In genomic region chr2:30691091-30691947, GRCh38 we compare ENCODE assay signal across 18 cellular contexts.
DNase-seq lines count a peak whose midpoint lies in the region; ATAC-seq and TF ChIP-seq lines count a peak whose summit lies in the region.
"Had no signal": no experiment of that assay in that cellular context is flagged by ENCODE, and none has a peak within 500 bp of the region (broad histone marks: within the 10 kb centered on the region; RNA-seq: fewer than 3 reads in every experiment).

No MANE protein-coding gene starts in this region.

- no peaks in the 10 kb centered on the region for H3K27me3 ChIP-seq in mesendoderm (ENCODE audit: insufficient read depth, low read length, poor library complexity)
- no peaks in the 10 kb centered on the region for H3K27me3 ChIP-seq in upper lobe of right lung

- H3K36me3 ChIP-seq in mesendoderm (ENCODE audit: control insufficient read depth, insufficient read depth, low read length) (no peaks in the 10 kb centered on the region), upper lobe of right lung (no peaks in the 10 kb centered on the region)

- no peaks in the 10 kb centered on the region for H3K4me1 Mint-ChIP-seq in activated naive CD4-positive, alpha-beta T cell treated with anti-CD3 and anti-CD28 coated beads, Interleukin-2, amount 10 ng/mL, durations not matched to agents 7 days and 5 days
- no peaks in the 10 kb centered on the region for H3K4me1 Mint-ChIP-seq in activated T-helper 2 cell treated with anti-CD3 and anti-CD28 coated beads, Interferon-gamma antibody, Interleukin-2, Interleukin-4, amounts not matched to agents 10 μg/mL and 5 μg/mL and 100 μg/mL, durations not matched to agents 14 hours and 24 hours and 36 hours (ENCODE audit: low read depth)

- no peaks in the 10 kb centered on the region for H3K9me3 ChIP-seq in upper lobe of right lung

- no peak overlapping the region for H3K18ac ChIP-seq in mesendoderm (ENCODE audit: low read length)

- H4K5ac ChIP-seq in mesendoderm (ENCODE audit: low read length): no peak overlapping the region

- no peak overlapping the region for H4K8ac ChIP-seq in mesendoderm (ENCODE audit: low read depth, low read length)

- no peak overlapping the region for H2BK15ac ChIP-seq in mesendoderm (replicated peaks; ENCODE audit: low read depth)

- no peaks in the 10 kb centered on the region for H3K79me1 ChIP-seq in mesendoderm (ENCODE audit: low read length)

- CTCF ChIA-PET in activated naive CD4-positive, alpha-beta T cell treated with anti-CD3 and anti-CD28 coated beads, Interleukin-2, amount 10 ng/mL, durations not matched to agents 7 days and 5 days (lab: Charles Lee): interaction anchor here (1.1 to 2.2 kb wide), 2 partner anchors 483 to 526 kb away, joined by 5 to 9 read pairs; no protein-coding TSS in a partner anchor

- no peak overlapping the region for H3K23ac ChIP-seq in mesendoderm (ENCODE audit: low read length)

- no peak overlapping the region for H3K4ac ChIP-seq in mesendoderm (ENCODE audit: low read depth, low read length)

- H2BK5ac ChIP-seq in mesendoderm (ENCODE audit: low read length): no peak overlapping the region

- H3K56ac ChIP-seq in mesendoderm (ENCODE audit: low read length): no peak overlapping the region

- no peaks in the 10 kb centered on the region for H3K9me3 Mint-ChIP-seq in activated naive CD4-positive, alpha-beta T cell treated with anti-CD3 and anti-CD28 coated beads, Interleukin-2, amount 10 ng/mL, durations not matched to agents 7 days and 5 days
- H3K9me3 Mint-ChIP-seq in activated T-helper 2 cell treated with anti-CD3 and anti-CD28 coated beads, Interferon-gamma antibody, Interleukin-2, Interleukin-4, amounts not matched to agents 10 μg/mL and 5 μg/mL and 100 μg/mL, durations not matched to agents 14 hours and 24 hours and 36 hours: no peaks in the 10 kb centered on the region

- no peak overlapping the region for H3K4me3 Mint-ChIP-seq in activated naive CD4-positive, alpha-beta T cell treated with anti-CD3 and anti-CD28 coated beads, Interleukin-2, amount 10 ng/mL, durations not matched to agents 7 days and 5 days
- no peak overlapping the region for H3K4me3 Mint-ChIP-seq in activated T-helper 2 cell treated with anti-CD3 and anti-CD28 coated beads, Interferon-gamma antibody, Interleukin-2, Interleukin-4, amounts not matched to agents 10 μg/mL and 5 μg/mL and 100 μg/mL, durations not matched to agents 14 hours and 24 hours and 36 hours (ENCODE audit: low read depth)

- H3K4me3 ChIP-seq in mesendoderm (ENCODE audit: low read length) (no peak overlapping the region), upper lobe of right lung (no peak overlapping the region)

- H2AK5ac ChIP-seq in mesendoderm (ENCODE audit: low read length): peak overlapping the region; percentile 23

- TF ChIP-seq CTCF in upper lobe of right lung (IDR thresholded peaks at IDR 0.05) (no peak), omental fat pad (IDR thresholded peaks at IDR 0.05) (no peak)

- peaks cover 33% of the 10 kb centered on the region for H3K27me3 Mint-ChIP-seq in activated naive CD4-positive, alpha-beta T cell treated with anti-CD3 and anti-CD28 coated beads, Interleukin-2, amount 10 ng/mL, durations not matched to agents 7 days and 5 days
- H3K27me3 Mint-ChIP-seq in activated T-helper 2 cell treated with anti-CD3 and anti-CD28 coated beads, Interferon-gamma antibody, Interleukin-2, Interleukin-4, amounts not matched to agents 10 μg/mL and 5 μg/mL and 100 μg/mL, durations not matched to agents 14 hours and 24 hours and 36 hours (ENCODE audit: low read depth): no peaks in the 10 kb centered on the region

- no CpG with 5 or more reads among the region's 7 CpGs for WGBS in mesendoderm (ENCODE audit: extremely low coverage, insufficient coverage, low lambda C conversion rate)

- intact Hi-C loops in activated T-helper 2 cell treated with anti-CD3 and anti-CD28 coated beads, Interferon-gamma antibody, Interleukin-2, Interleukin-4, amounts not matched to agents 10 μg/mL and 5 μg/mL and 100 μg/mL, durations not matched to agents 14 hours and 24 hours and 36 hours (cut with micrococcal nuclease): no loop called here
- intact Hi-C loops in upper lobe of right lung (cut with DNase I): no loop called here

- H3K79me2 ChIP-seq in mesendoderm (ENCODE audit: control insufficient read depth, insufficient read depth, low read length): no peaks in the 10 kb centered on the region

- no peak overlapping the region for H3K4me2 ChIP-seq in mesendoderm (ENCODE audit: low read length)

- no peak overlapping the region for H3K27ac ChIP-seq in mesendoderm (ENCODE audit: low read depth, low read length)
- peak overlapping the region; percentile 76 for H3K27ac ChIP-seq in upper lobe of right lung

- H3K36me3 Mint-ChIP-seq in activated naive CD4-positive, alpha-beta T cell treated with anti-CD3 and anti-CD28 coated beads, Interleukin-2, amount 10 ng/mL, durations not matched to agents 7 days and 5 days: no peaks in the 10 kb centered on the region
- no peaks in the 10 kb centered on the region for H3K36me3 Mint-ChIP-seq in activated T-helper 2 cell treated with anti-CD3 and anti-CD28 coated beads, Interferon-gamma antibody, Interleukin-2, Interleukin-4, amounts not matched to agents 10 μg/mL and 5 μg/mL and 100 μg/mL, durations not matched to agents 14 hours and 24 hours and 36 hours (ENCODE audit: low read depth)

- peak; percentile 17 for DNase-seq in activated naive CD4-positive, alpha-beta T cell treated with anti-CD3 and anti-CD28 coated beads, Interleukin-2, amount 10 ng/mL, durations not matched to agents 7 days and 5 days
- no peak for DNase-seq in activated naive CD4-positive, alpha-beta T cell treated with Interleukin-2 at 50 U/mL for 16 hours
- peak; percentile 6 for DNase-seq in activated T-helper 2 cell treated with anti-CD3 and anti-CD28 coated beads, Interferon-gamma antibody, Interleukin-2, Interleukin-4, amounts not matched to agents 10 μg/mL and 5 μg/mL and 100 μg/mL, durations not matched to agents 14 hours and 24 hours and 36 hours (ENCODE audit: low spot score)
- no peak for DNase-seq in mesendoderm
- DNase-seq in upper lobe of right lung: no peak
- no peak for DNase-seq in omental fat pad (ENCODE audit: low spot score)
- DNase-seq in DMS153 treated with DMSO at 0.1 percent for 48 hours (lab: John Stamatoyannopoulos, UW; ENCODE audit: unreplicated experiment): no peak
- DNase-seq: C1 segment of cervical spinal cord, COR-L47, DMS53, Karpas-422, MM.1S, NCI-H1105, NCI-H187, NCI-H2171, NCI-H446 treated with DMSO at 0.1 percent for 48 hours, NCI-H774 had no signal

- ATAC-seq in upper lobe of right lung: no peak
- no peak for ATAC-seq in HG02610 (IDR thresholded peaks at IDR 0.05; ENCODE audit: unreplicated experiment)
- no peak for ATAC-seq in omental fat pad (ENCODE audit: low FRiP score)

- no peak overlapping the region for H3K9ac ChIP-seq in mesendoderm (ENCODE audit: low read length)

- H3K4me1 ChIP-seq in mesendoderm (ENCODE audit: control insufficient read depth, low read depth, low read length): no peaks in the 10 kb centered on the region
- H3K4me1 ChIP-seq in upper lobe of right lung: peaks cover 11% of the 10 kb centered on the region

- H2BK120ac ChIP-seq in mesendoderm (ENCODE audit: low read depth, low read length): no peak overlapping the region

- no peak overlapping the region for H3K27ac Mint-ChIP-seq in activated naive CD4-positive, alpha-beta T cell treated with anti-CD3 and anti-CD28 coated beads, Interleukin-2, amount 10 ng/mL, durations not matched to agents 7 days and 5 days
- H3K27ac Mint-ChIP-seq in activated T-helper 2 cell treated with anti-CD3 and anti-CD28 coated beads, Interferon-gamma antibody, Interleukin-2, Interleukin-4, amounts not matched to agents 10 μg/mL and 5 μg/mL and 100 μg/mL, durations not matched to agents 14 hours and 24 hours and 36 hours: no peak overlapping the region

Comparison
In these comparisons a context has a peak if more than half of its experiments do, and no peak if none do; other contexts are left out.
1. DNase-seq: peak in activated naive CD4-positive, alpha-beta T cell treated with anti-CD3 and anti-CD28 coated beads, Interleukin-2, amount 10 ng/mL, durations not matched to agents 7 days and 5 days (single experiment) and activated T-helper 2 cell treated with anti-CD3 and anti-CD28 coated beads, Interferon-gamma antibody, Interleukin-2, Interleukin-4, amounts not matched to agents 10 μg/mL and 5 μg/mL and 100 μg/mL, durations not matched to agents 14 hours and 24 hours and 36 hours (single experiment); none in activated naive CD4-positive, alpha-beta T cell treated with Interleukin-2 at 50 U/mL for 16 hours (single experiment), mesendoderm (single experiment), upper lobe of right lung (single experiment), omental fat pad (single experiment) and DMS153 treated with DMSO at 0.1 percent for 48 hours (single experiment).